ENCODE assay signal across 1 cellular context in the genomic region with DNA sequence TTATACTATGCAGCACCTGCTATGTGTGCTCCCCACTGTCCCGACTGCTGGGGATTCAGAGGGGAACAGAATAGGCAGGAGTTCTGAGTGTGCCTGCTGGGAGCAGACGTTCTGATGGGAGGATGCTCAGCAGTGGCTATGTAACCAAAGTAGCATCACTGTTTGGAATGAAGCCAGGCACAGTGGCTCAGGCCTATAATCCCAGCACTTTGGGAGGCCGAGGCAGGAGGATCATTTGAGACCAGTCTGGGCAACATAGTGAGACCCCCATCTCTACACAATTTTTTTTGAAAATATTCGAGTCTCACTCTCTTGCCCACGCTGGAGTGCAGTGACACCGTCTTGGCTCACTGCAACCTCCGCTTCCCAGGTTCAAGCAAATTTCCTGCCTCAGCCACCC.
TF ChIP-seq lines count a peak whose summit lies in the region.

No MANE protein-coding gene starts in this region.

TF ChIP-seq in GM12878, 131 proteins besides CTCF, POLR2A, EP300 and RAD21:
- TF ChIP-seq, protein P1, sequence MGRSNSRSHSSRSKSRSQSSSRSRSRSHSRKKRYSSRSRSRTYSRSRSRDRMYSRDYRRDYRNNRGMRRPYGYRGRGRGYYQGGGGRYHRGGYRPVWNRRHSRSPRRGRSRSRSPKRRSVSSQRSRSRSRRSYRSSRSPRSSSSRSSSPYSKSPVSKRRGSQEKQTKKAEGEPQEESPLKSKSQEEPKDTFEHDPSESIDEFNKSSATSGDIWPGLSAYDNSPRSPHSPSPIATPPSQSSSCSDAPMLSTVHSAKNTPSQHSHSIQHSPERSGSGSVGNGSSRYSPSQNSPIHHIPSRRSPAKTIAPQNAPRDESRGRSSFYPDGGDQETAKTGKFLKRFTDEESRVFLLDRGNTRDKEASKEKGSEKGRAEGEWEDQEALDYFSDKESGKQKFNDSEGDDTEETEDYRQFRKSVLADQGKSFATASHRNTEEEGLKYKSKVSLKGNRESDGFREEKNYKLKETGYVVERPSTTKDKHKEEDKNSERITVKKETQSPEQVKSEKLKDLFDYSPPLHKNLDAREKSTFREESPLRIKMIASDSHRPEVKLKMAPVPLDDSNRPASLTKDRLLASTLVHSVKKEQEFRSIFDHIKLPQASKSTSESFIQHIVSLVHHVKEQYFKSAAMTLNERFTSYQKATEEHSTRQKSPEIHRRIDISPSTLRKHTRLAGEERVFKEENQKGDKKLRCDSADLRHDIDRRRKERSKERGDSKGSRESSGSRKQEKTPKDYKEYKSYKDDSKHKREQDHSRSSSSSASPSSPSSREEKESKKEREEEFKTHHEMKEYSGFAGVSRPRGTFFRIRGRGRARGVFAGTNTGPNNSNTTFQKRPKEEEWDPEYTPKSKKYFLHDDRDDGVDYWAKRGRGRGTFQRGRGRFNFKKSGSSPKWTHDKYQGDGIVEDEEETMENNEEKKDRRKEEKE (IDR thresholded peaks at IDR 0.05) = no peak
- TF ChIP-seq HCFC1 (IDR thresholded peaks at IDR 0.05; ENCODE audit: low read length) = no peak
- TF ChIP-seq WRNIP1 (IDR thresholded peaks at IDR 0.05; ENCODE audit: borderline replicate concordance, low read depth, low read length) = no peak
- no peak for TF ChIP-seq FOXM1 (IDR thresholded peaks at IDR 0.05; ENCODE audit: low read depth, low read length)
